In genomic region chr22:46712288-46712687, GRCh38 we compare ENCODE assay signal across 25 cellular contexts.
"Had no signal": no experiment of that assay in that cellular context is flagged by ENCODE, and none has a peak within 500 bp of the region (broad histone marks: within the 10 kb centered on the region; RNA-seq: fewer than 3 reads in every experiment).

No MANE protein-coding gene starts in this region.

- H3K36me3 ChIP-seq: ovary, uterus had no signal

- H3K9me3 Mint-ChIP-seq: dendritic cell treated with granulocyte-macrophage colony-stimulating factor and Interleukin-4, amounts not matched to agents 40 ng/mL and 50 ng/mL, for 4 days; memory B cell; natural killer cell; stimulated activated naive B cell treated with anti-CD40 and anti-IgM and Interleukin-4, amounts not matched to agents 10 μg/mL and 1 μg/mL and 100 μg/mL, for 72 hours; stimulated activated naive CD8-positive, alpha-beta T cell treated with anti-CD3 and anti-CD28 coated beads, Interleukin-15, amount 100 ng/mL, for 72 hours had no signal

- H3K9me3 ChIP-seq: colonic mucosa, gastrocnemius medialis, ovary, psoas muscle, sigmoid colon, suprapubic skin, transverse colon, upper lobe of right lung, uterus had no signal

- H3K27me3 Mint-ChIP-seq: dendritic cell treated with granulocyte-macrophage colony-stimulating factor and Interleukin-4, amounts not matched to agents 40 ng/mL and 50 ng/mL, for 4 days; memory B cell; stimulated activated naive B cell treated with anti-CD40 and anti-IgM and Interleukin-4, amounts not matched to agents 10 μg/mL and 1 μg/mL and 100 μg/mL, for 72 hours; stimulated activated naive CD8-positive, alpha-beta T cell treated with anti-CD3 and anti-CD28 coated beads, Interleukin-15, amount 100 ng/mL, for 72 hours had no signal

- H3K4me3 Mint-ChIP-seq: dendritic cell treated with granulocyte-macrophage colony-stimulating factor and Interleukin-4, amounts not matched to agents 40 ng/mL and 50 ng/mL, for 4 days; memory B cell; natural killer cell; stimulated activated naive B cell treated with anti-CD40 and anti-IgM and Interleukin-4, amounts not matched to agents 10 μg/mL and 1 μg/mL and 100 μg/mL, for 72 hours; stimulated activated naive CD8-positive, alpha-beta T cell treated with anti-CD3 and anti-CD28 coated beads, Interleukin-15, amount 100 ng/mL, for 72 hours had no signal

- DNase-seq: colonic mucosa; effector CD8-positive, alpha-beta T cell; erythroblast; foreskin fibroblast; gastrocnemius medialis; head of caudate nucleus; kidney; natural killer cell; occipital lobe; ovary; psoas muscle; right cardiac atrium; sigmoid colon; stimulated activated CD4-positive, alpha-beta T cell treated with anti-CD3 and anti-CD28 coated beads, Interleukin-4, amount 100 ng/mL, for 4 hours; stimulated activated naive B cell treated with anti-CD40 and anti-IgM and Interleukin-4, amounts not matched to agents 10 μg/mL and 1 μg/mL and 100 μg/mL, for 72 hours; stimulated activated naive CD8-positive, alpha-beta T cell treated with anti-CD3 and anti-CD28 coated beads, Interleukin-15, amount 100 ng/mL, for 72 hours; transverse colon; upper lobe of right lung; uterus had no signal

- H3K27ac ChIP-seq: colonic mucosa, gastrocnemius medialis, hepatocyte, ovary, psoas muscle, sigmoid colon, suprapubic skin, transverse colon, upper lobe of right lung, uterus had no signal

- H3K27me3 ChIP-seq: colonic mucosa, gastrocnemius medialis, hepatocyte, ovary, sigmoid colon, suprapubic skin, transverse colon, upper lobe of right lung, uterus had no signal

- H3K4me3 ChIP-seq: colonic mucosa, gastrocnemius medialis, hepatocyte, lung, ovary, psoas muscle, sigmoid colon, suprapubic skin, transverse colon, upper lobe of right lung, uterus had no signal

- ATAC-seq: gastrocnemius medialis; left lobe of liver; natural killer cell; psoas muscle; right cardiac atrium; stimulated activated naive B cell treated with anti-CD40 and anti-IgM and Interleukin-4, amounts not matched to agents 10 μg/mL and 1 μg/mL and 100 μg/mL, for 72 hours; stimulated activated naive CD8-positive, alpha-beta T cell treated with anti-CD3 and anti-CD28 coated beads, Interleukin-15, amount 100 ng/mL, for 72 hours; upper lobe of right lung had no signal

- H3K27ac Mint-ChIP-seq: dendritic cell treated with granulocyte-macrophage colony-stimulating factor and Interleukin-4, amounts not matched to agents 40 ng/mL and 50 ng/mL, for 4 days; memory B cell; stimulated activated naive B cell treated with anti-CD40 and anti-IgM and Interleukin-4, amounts not matched to agents 10 μg/mL and 1 μg/mL and 100 μg/mL, for 72 hours; stimulated activated naive CD8-positive, alpha-beta T cell treated with anti-CD3 and anti-CD28 coated beads, Interleukin-15, amount 100 ng/mL, for 72 hours had no signal

- H3K4me1 ChIP-seq: colonic mucosa, psoas muscle, uterus had no signal

- H3K4me1 Mint-ChIP-seq: memory B cell; stimulated activated naive B cell treated with anti-CD40 and anti-IgM and Interleukin-4, amounts not matched to agents 10 μg/mL and 1 μg/mL and 100 μg/mL, for 72 hours; stimulated activated naive CD8-positive, alpha-beta T cell treated with anti-CD3 and anti-CD28 coated beads, Interleukin-15, amount 100 ng/mL, for 72 hours had no signal
